ENCODE assay signal across 8 cellular contexts in genomic region chr1:152189657-152190442, GRCh38. TPM values are rescaled to one million over a fixed set of nuclear protein-coding genes. Genes with fewer than 3 reads are reported as not detected.
DNase-seq lines count a peak whose midpoint lies in the region; ATAC-seq and TF ChIP-seq lines count a peak whose summit lies in the region.

No MANE protein-coding gene starts in this region.

- peak overlapping the region; percentile 82 for H3K4me3 Mint-ChIP-seq in activated B cell treated with CpG ODN at 0.5 μM for 24 hours

- no peaks in the 10 kb centered on the region for H3K36me3 Mint-ChIP-seq in activated B cell treated with CpG ODN at 0.5 μM for 24 hours (ENCODE audit: low read depth)

- no peaks in the 10 kb centered on the region for H3K9me3 Mint-ChIP-seq in activated B cell treated with CpG ODN at 0.5 μM for 24 hours

- intact Hi-C loops in Right ventricle myocardium inferior (cut with DNase I): loop anchor here (1.0 to 10.0 kb wide), 3 partner anchors 251 to 268 kb away; no protein-coding TSS in a partner anchor
- intact Hi-C loops in cardiac septum (cut with DNase I): loop anchor here (2.0 to 5.0 kb wide), 3 partner anchors 157 to 269 kb away; no protein-coding TSS in a partner anchor
- intact Hi-C loops in activated B cell treated with CpG ODN at 0.5 μM for 24 hours (cut with micrococcal nuclease): loop anchor here (1.0 to 2.0 kb wide), 3 partner anchors 157 to 268 kb away; no protein-coding TSS in a partner anchor

- peaks cover 10% of the 10 kb centered on the region for H3K27me3 Mint-ChIP-seq in activated B cell treated with CpG ODN at 0.5 μM for 24 hours

- DNase-seq in Right ventricle myocardium inferior (ENCODE audit: missing footprints) (peak; percentile 72), cardiac septum (ENCODE audit: low spot score) (no peak), NCI-H1930 (lab: John Stamatoyannopoulos, UW) (peak; percentile 69 to 78), activated B cell treated with CpG ODN at 0.5 μM for 24 hours (peak; percentile 34), cerebellar cortex (ENCODE audit: low spot score) (peak; percentile 22), left lobe of liver (ENCODE audit: low spot score) (peak; percentile 64)
- DNase-seq in stimulated activated CD4-positive, alpha-beta T cell treated with anti-CD3 and anti-CD28 coated beads, Interleukin-2, amount 100 ng/mL, for 48 hours: peak; percentile 59 to 64

- CTCF ChIA-PET in activated B cell treated with CpG ODN at 0.5 μM for 24 hours (lab: Charles Lee): interaction anchor here (0.9 to 7.2 kb wide), 8 partner anchors 10 to 269 kb away, joined by 3 to 102 read pairs (median 4); no protein-coding TSS in a partner anchor

- peaks cover 5% of the 10 kb centered on the region for H3K4me1 Mint-ChIP-seq in activated B cell treated with CpG ODN at 0.5 μM for 24 hours

- H3K27ac Mint-ChIP-seq in activated B cell treated with CpG ODN at 0.5 μM for 24 hours: peak overlapping the region; percentile 43

- POLR2A ChIA-PET in activated B cell treated with CpG ODN at 0.5 μM for 24 hours (lab: Charles Lee): interaction anchor here (1.0 kb wide), 1 partner anchor 269 kb away, joined by 3 read pairs; no protein-coding TSS in a partner anchor

- TF ChIP-seq CTCF in activated B cell treated with CpG ODN at 0.5 μM for 24 hours (IDR thresholded peaks at IDR 0.05): peak; percentile 51

- ATAC-seq in Right ventricle myocardium inferior (peak; percentile 65), activated B cell treated with CpG ODN at 0.5 μM for 24 hours (ENCODE audit: low read depth) (peak; percentile 73), left lobe of liver (peak; percentile 76), GM18870 (IDR thresholded peaks at IDR 0.05; ENCODE audit: unreplicated experiment) (no peak)

RNA-seq across cellular contexts. Expression of gene RPTN, which starts 30.8 kb away (rescaled TPM):
- total RNA-seq in Right ventricle myocardium inferior (not detected), cardiac septum (not detected), activated B cell treated with CpG ODN at 0.5 μM for 24 hours (not detected in 2 replicates), left lobe of liver (not detected)

RNA-seq across cellular contexts. Expression of gene HRNR, which starts 34.1 kb away (rescaled TPM):
- not detected for total RNA-seq in Right ventricle myocardium inferior
- not detected for total RNA-seq in cardiac septum
- not detected in 2 replicates for total RNA-seq in activated B cell treated with CpG ODN at 0.5 μM for 24 hours
- not detected for total RNA-seq in left lobe of liver
